18 cellular contexts compared by ENCODE assay signal in genomic region chr6:38432079-38432478, GRCh38.
DNase-seq lines count a peak whose midpoint lies in the region; ATAC-seq, FAIRE-seq and TF ChIP-seq lines count a peak whose summit lies in the region.
"Had no signal": no experiment of that assay in that cellular context is flagged by ENCODE, and none has a peak within 500 bp of the region (broad histone marks: within the 10 kb centered on the region; RNA-seq: fewer than 3 reads in every experiment).

No MANE protein-coding gene starts in this region.

- no peak for TF ChIP-seq RAD21 in GM12878 (IDR thresholded peaks at IDR 0.05; ENCODE audit: insufficient read depth, low read depth, low read length)

- 50% methylated on average over 3 of the region's 3 CpGs for WGBS in GM12878 (ENCODE audit: insufficient coverage, insufficient replicate concordance, low lambda C conversion rate, missing lambda C conversion rate)
- WGBS in small intestine, 3 donors, result 92 to 97% (median 95%) methylated on average over 3 of the region's 3 CpGs

- POLR2A ChIA-PET in GM12878 (lab: Charles Lee), result no interaction called here

- no peak for TF ChIP-seq POLR2A in GM12878 (IDR thresholded peaks at IDR 0.05; ENCODE audit: low read depth, low read length)

- H3K4me3 ChIP-seq in HUES6 (ENCODE audit: low read depth, low read length) (no peak overlapping the region), GM12878 (no peak overlapping the region), small intestine (ENCODE audit: low read depth in 1 of 2, low read length in 2 of 2) (no peak overlapping the region)
- H3K4me3 ChIP-seq: BLaER1, K562 had no signal

- H4K20me1 ChIP-seq in GM12878 (ENCODE audit: control insufficient read depth, insufficient read depth), result no peaks in the 10 kb centered on the region
- H4K20me1 ChIP-seq: BLaER1 had no signal

- in situ Hi-C loops in GM12878 (cut with MboI), result no loop called here

- H3K9me3 ChIP-seq in HUES6 (ENCODE audit: control insufficient read depth, insufficient read depth, low read depth, low read length) (peaks cover 15% of the 10 kb centered on the region; the same call in 1 of the 2 replicates), GM12878 (replicated peaks; ENCODE audit: control insufficient read depth, insufficient read depth, low read length) (peaks cover 4% of the 10 kb centered on the region; the same call in 2 of the 3 replicates), small intestine (ENCODE audit: control insufficient read depth, low read depth) (no peaks in the 10 kb centered on the region)

- peaks cover 11% of the 10 kb centered on the region for H3K36me3 Mint-ChIP-seq in activated naive CD8-positive, alpha-beta T cell treated with anti-CD3 and anti-CD28 coated beads, Interleukin-2, amount 50 U/mL, for 24 hours (ENCODE audit: low read depth)
- H3K36me3 Mint-ChIP-seq in activated naive CD8-positive, alpha-beta T cell treated with anti-CD3 and anti-CD28 coated beads for 36 hours, result peaks cover 21% of the 10 kb centered on the region
- no peaks in the 10 kb centered on the region for H3K36me3 Mint-ChIP-seq in activated T-helper 2 cell treated with anti-CD3 and anti-CD28 coated beads, Interferon-gamma antibody, Interleukin-2, Interleukin-4, amounts not matched to agents 10 μg/mL and 5 μg/mL and 100 μg/mL, durations not matched to agents 14 hours and 24 hours and 36 hours (ENCODE audit: low read depth)

- H3K4me1 ChIP-seq in HUES6 (ENCODE audit: control insufficient read depth, insufficient read depth, low read length) (peaks cover 34% of the 10 kb centered on the region), GM12878 (ENCODE audit: control insufficient read depth, insufficient read depth, low read length) (peaks cover 22% of the 10 kb centered on the region), small intestine (ENCODE audit: control insufficient read depth in 2 of 2, insufficient read depth in 1 of 2, low read depth in 1 of 2, low read length in 1 of 2) (no peaks in the 10 kb centered on the region)
- H3K4me1 ChIP-seq: BLaER1 had no signal

- intact Hi-C loops in GM12878 (cut with micrococcal nuclease; ENCODE audit: unreplicated experiment), result no loop called here
- intact Hi-C loops in activated T-helper 2 cell treated with anti-CD3 and anti-CD28 coated beads, Interferon-gamma antibody, Interleukin-2, Interleukin-4, amounts not matched to agents 10 μg/mL and 5 μg/mL and 100 μg/mL, durations not matched to agents 14 hours and 24 hours and 36 hours (cut with micrococcal nuclease), result no loop called here

- no peak for DNase-seq in activated naive CD8-positive, alpha-beta T cell treated with anti-CD3 and anti-CD28 coated beads, Interleukin-2, amount 50 U/mL, for 24 hours
- no peak for DNase-seq in activated naive CD8-positive, alpha-beta T cell treated with anti-CD3 and anti-CD28 coated beads for 36 hours
- DNase-seq in GM12878 (ENCODE audit: low read depth, low spot score) (no peak), ecto neural progenitor cell (ENCODE audit: low spot score) (no peak), small intestine (no peak), DMS53 treated with DMSO at 0.1 percent for 48 hours (lab: John Stamatoyannopoulos, UW; ENCODE audit: unreplicated experiment) (no peak)
- no peak for DNase-seq in activated T-helper 2 cell treated with anti-CD3 and anti-CD28 coated beads, Interferon-gamma antibody, Interleukin-2, Interleukin-4, amounts not matched to agents 10 μg/mL and 5 μg/mL and 100 μg/mL, durations not matched to agents 14 hours and 24 hours and 36 hours (ENCODE audit: low spot score)
- DNase-seq: Caco-2; CD8-positive, alpha-beta memory T cell; GF-D8; GOT3; H9 had no signal

- CTCF ChIA-PET in GM12878 (lab: Yijun Ruan, JAX), result no interaction called here

- peaks cover 42% of the 10 kb centered on the region for H3K4me1 Mint-ChIP-seq in activated naive CD8-positive, alpha-beta T cell treated with anti-CD3 and anti-CD28 coated beads, Interleukin-2, amount 50 U/mL, for 24 hours
- H3K4me1 Mint-ChIP-seq in activated naive CD8-positive, alpha-beta T cell treated with anti-CD3 and anti-CD28 coated beads for 36 hours, result peaks cover 13% of the 10 kb centered on the region
- H3K4me1 Mint-ChIP-seq in activated T-helper 2 cell treated with anti-CD3 and anti-CD28 coated beads, Interferon-gamma antibody, Interleukin-2, Interleukin-4, amounts not matched to agents 10 μg/mL and 5 μg/mL and 100 μg/mL, durations not matched to agents 14 hours and 24 hours and 36 hours (ENCODE audit: low read depth), result peaks cover 10% of the 10 kb centered on the region

- no peak for TF ChIP-seq CTCF in GM12878 (IDR thresholded peaks at IDR 0.05 in 2 of 3, conservative IDR thresholded peaks at IDR 0.05 in 1 of 3; ENCODE audit: control insufficient read depth in 2 of 3, extremely low read depth in 1 of 3, insufficient read depth in 1 of 3, low read depth in 3 of 3, low read length in 3 of 3)

- SMC1A ChIA-PET in GM12878 (lab: Charles Lee; ENCODE audit: uncharacterized antibody, unreplicated experiment), result no interaction called here

- no peaks in the 10 kb centered on the region for H3K27me3 Mint-ChIP-seq in activated naive CD8-positive, alpha-beta T cell treated with anti-CD3 and anti-CD28 coated beads, Interleukin-2, amount 50 U/mL, for 24 hours
- no peaks in the 10 kb centered on the region for H3K27me3 Mint-ChIP-seq in activated naive CD8-positive, alpha-beta T cell treated with anti-CD3 and anti-CD28 coated beads for 36 hours
- H3K27me3 Mint-ChIP-seq in activated T-helper 2 cell treated with anti-CD3 and anti-CD28 coated beads, Interferon-gamma antibody, Interleukin-2, Interleukin-4, amounts not matched to agents 10 μg/mL and 5 μg/mL and 100 μg/mL, durations not matched to agents 14 hours and 24 hours and 36 hours (ENCODE audit: low read depth), result no peaks in the 10 kb centered on the region

- H2AFZ ChIP-seq in GM12878 (ENCODE audit: control insufficient read depth, low read depth, low read length), result no peak overlapping the region

- peak overlapping the region; percentile 45 for H3K9ac ChIP-seq in HUES6 (ENCODE audit: low read length)
- no peak overlapping the region for H3K9ac ChIP-seq in GM12878 (ENCODE audit: control insufficient read depth, insufficient read depth, low read length)
- H3K9ac ChIP-seq: BLaER1 had no signal

- FAIRE-seq in GM12878 (lab: Jason Lieb, UNC) (no peak), small intestine (lab: Jason Lieb, UNC) (no peak)
- FAIRE-seq: GM19239, HTR-8/SVneo, K562 had no signal

- H3K27ac Mint-ChIP-seq in activated naive CD8-positive, alpha-beta T cell treated with anti-CD3 and anti-CD28 coated beads, Interleukin-2, amount 50 U/mL, for 24 hours, result no peak overlapping the region
- H3K27ac Mint-ChIP-seq in activated naive CD8-positive, alpha-beta T cell treated with anti-CD3 and anti-CD28 coated beads for 36 hours, result no peak overlapping the region
- no peak overlapping the region for H3K27ac Mint-ChIP-seq in activated T-helper 2 cell treated with anti-CD3 and anti-CD28 coated beads, Interferon-gamma antibody, Interleukin-2, Interleukin-4, amounts not matched to agents 10 μg/mL and 5 μg/mL and 100 μg/mL, durations not matched to agents 14 hours and 24 hours and 36 hours
- H3K27ac Mint-ChIP-seq: CD8-positive, alpha-beta memory T cell; H9 had no signal

- BruUV-seq in GM12878 (replicated peaks; lab: Mats Ljungman, UMichigan), result no TSS peak

- no peak for TF ChIP-seq EP300 in GM12878 (IDR thresholded peaks at IDR 0.05; ENCODE audit: borderline replicate concordance in 1 of 2, control insufficient read depth in 1 of 2, low read depth in 2 of 2, low read length in 2 of 2)

- RAD21 ChIA-PET in GM12878 (lab: Charles Lee; ENCODE audit: unreplicated experiment), result no interaction called here

- H3K36me3 ChIP-seq in HUES6 (ENCODE audit: control insufficient read depth, insufficient read depth, low read length) (no peaks in the 10 kb centered on the region), GM12878 (ENCODE audit: control insufficient read depth in 2 of 2, insufficient read depth in 2 of 2, low read length in 1 of 2) (no peaks in the 10 kb centered on the region), small intestine (ENCODE audit: control insufficient read depth in 2 of 2, insufficient read depth in 2 of 2, low read length in 2 of 2) (no peaks in the 10 kb centered on the region)
- H3K36me3 ChIP-seq: BLaER1 had no signal

- peak overlapping the region; percentile 81; the same call in 1 of the 2 replicates for H3K27ac ChIP-seq in HUES6 (ENCODE audit: low read depth, low read length)
- H3K27ac ChIP-seq in GM12878 (ENCODE audit: control insufficient read depth, insufficient read depth), result no peak overlapping the region
- no peak overlapping the region for H3K27ac ChIP-seq in small intestine (ENCODE audit: low read depth in 1 of 2, low read length in 1 of 2)
- H3K27ac ChIP-seq: 22Rv1, BLaER1 had no signal

- no peak overlapping the region for H3K4me2 ChIP-seq in GM12878 (ENCODE audit: control insufficient read depth, insufficient read depth)
- H3K4me2 ChIP-seq: BLaER1 had no signal

- H3K9me3 Mint-ChIP-seq in activated naive CD8-positive, alpha-beta T cell treated with anti-CD3 and anti-CD28 coated beads, Interleukin-2, amount 50 U/mL, for 24 hours, result peaks cover 4% of the 10 kb centered on the region
- peaks cover 9% of the 10 kb centered on the region for H3K9me3 Mint-ChIP-seq in activated naive CD8-positive, alpha-beta T cell treated with anti-CD3 and anti-CD28 coated beads for 36 hours
- no peaks in the 10 kb centered on the region for H3K9me3 Mint-ChIP-seq in activated T-helper 2 cell treated with anti-CD3 and anti-CD28 coated beads, Interferon-gamma antibody, Interleukin-2, Interleukin-4, amounts not matched to agents 10 μg/mL and 5 μg/mL and 100 μg/mL, durations not matched to agents 14 hours and 24 hours and 36 hours

- H3K79me2 ChIP-seq in GM12878 (ENCODE audit: control insufficient read depth, insufficient read depth, low read length), result no peaks in the 10 kb centered on the region

- ATAC-seq in activated naive CD8-positive, alpha-beta T cell treated with anti-CD3 and anti-CD28 coated beads, Interleukin-2, amount 50 U/mL, for 24 hours, result peak; percentile 42
- peak; percentile 47 for ATAC-seq in GM12878
- ATAC-seq: K562 had no signal

- H3K4me3 Mint-ChIP-seq in activated naive CD8-positive, alpha-beta T cell treated with anti-CD3 and anti-CD28 coated beads, Interleukin-2, amount 50 U/mL, for 24 hours, result no peak overlapping the region
- H3K4me3 Mint-ChIP-seq in activated naive CD8-positive, alpha-beta T cell treated with anti-CD3 and anti-CD28 coated beads for 36 hours, result no peak overlapping the region
- H3K4me3 Mint-ChIP-seq in activated T-helper 2 cell treated with anti-CD3 and anti-CD28 coated beads, Interferon-gamma antibody, Interleukin-2, Interleukin-4, amounts not matched to agents 10 μg/mL and 5 μg/mL and 100 μg/mL, durations not matched to agents 14 hours and 24 hours and 36 hours (ENCODE audit: low read depth), result no peak overlapping the region
- H3K4me3 Mint-ChIP-seq: CD8-positive, alpha-beta memory T cell; H9 had no signal

- no peaks in the 10 kb centered on the region for H3K27me3 ChIP-seq in HUES6 (ENCODE audit: control insufficient read depth, insufficient read depth, low read length)
- H3K27me3 ChIP-seq in GM12878 (replicated peaks in 1 of 2; ENCODE audit: control insufficient read depth in 2 of 2, insufficient read depth in 2 of 2, low read length in 1 of 2), result no peaks in the 10 kb centered on the region
- H3K27me3 ChIP-seq in small intestine (ENCODE audit: control insufficient read depth in 2 of 2, insufficient read depth in 2 of 2, low read length in 2 of 2), result no peaks in the 10 kb centered on the region
- H3K27me3 ChIP-seq: BLaER1 had no signal

TF ChIP-seq in GM12878, 131 proteins besides CTCF, POLR2A, EP300 and RAD21 (continues in another document):
- TF ChIP-seq RFX5 (IDR thresholded peaks at IDR 0.05; ENCODE audit: low read depth, low read length), result no peak
